ENCODE assay signal across 5 cellular contexts in genomic region chr16:82313754-82314153, GRCh38.
"Had no signal": no experiment of that assay in that cellular context is flagged by ENCODE, and none has a peak within 500 bp of the region (broad histone marks: within the 10 kb centered on the region; RNA-seq: fewer than 3 reads in every experiment).

No MANE protein-coding gene starts in this region.

- H3K27me3 Mint-ChIP-seq: IgD-negative memory B cell had no signal

- H3K4me1 Mint-ChIP-seq: IgD-negative memory B cell had no signal

- DNase-seq: KBM-7 had no signal

- H3K4me3 ChIP-seq: K562 had no signal

- ATAC-seq: HepG2, K562 had no signal

- H3K4me3 Mint-ChIP-seq: IgD-negative memory B cell had no signal

- H3K27ac ChIP-seq: HL-60 had no signal

- H3K27ac Mint-ChIP-seq: IgD-negative memory B cell had no signal

- H3K36me3 Mint-ChIP-seq: IgD-negative memory B cell had no signal
